Comparison of ENCODE assay signal across 25 cellular contexts in the genomic region with DNA sequence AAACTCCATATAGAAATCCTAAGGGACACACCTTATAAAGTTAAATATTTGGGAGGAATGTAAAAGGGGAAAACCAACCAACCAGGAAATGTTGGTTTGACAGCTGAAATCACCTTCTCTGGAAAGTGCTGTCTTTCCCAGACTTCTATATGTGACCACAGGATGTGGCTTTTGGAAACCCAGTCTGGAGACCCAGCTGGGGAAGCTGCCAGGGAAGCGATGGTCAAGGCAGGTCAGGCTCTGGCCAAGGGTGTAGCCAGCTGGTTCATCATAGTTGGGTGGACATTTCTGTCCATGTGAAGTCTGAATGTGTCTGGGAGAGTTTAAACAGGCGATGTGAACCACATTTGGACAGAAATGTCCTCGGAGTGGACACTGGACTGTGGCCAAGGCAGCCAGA.
DNase-seq lines count a peak whose midpoint lies in the region; ATAC-seq and TF ChIP-seq lines count a peak whose summit lies in the region.
"Had no signal": no experiment of that assay in that cellular context is flagged by ENCODE, and none has a peak within 500 bp of the region (broad histone marks: within the 10 kb centered on the region; RNA-seq: fewer than 3 reads in every experiment).

No MANE protein-coding gene starts in this region.

- H3K4me3 Mint-ChIP-seq in endodermal cell: no peak overlapping the region
- H3K4me3 Mint-ChIP-seq: activated naive CD4-positive, alpha-beta T cell treated with anti-CD3 and anti-CD28 coated beads, Interleukin-2, amount 10 ng/mL, durations not matched to agents 7 days and 5 days; activated T-cell treated with anti-CD3 and anti-CD28 coated beads, Interleukin-2, amount 50 U/mL, for 24 hours; CD4-positive, alpha-beta T cell; naive thymus-derived CD8-positive, alpha-beta T cell; stimulated activated memory B cell treated with anti-CD40 and anti-IgM and Interleukin-4, amounts not matched to agents 10 μg/mL and 1 μg/mL and 100 μg/mL, for 72 hours had no signal

- H3K4me3 ChIP-seq in endodermal cell (ENCODE audit: low read length) (no peak overlapping the region), osteoblast (ENCODE audit: insufficient read depth, low read length) (no peak overlapping the region), SK-N-SH (ENCODE audit: low read depth in 2 of 2, low read length in 1 of 2) (no peak overlapping the region), right lobe of liver (no peak overlapping the region), GM23248 (no peak overlapping the region)
- H3K4me3 ChIP-seq: coronary artery, testis had no signal

- ATAC-seq in GM21515 (IDR thresholded peaks at IDR 0.05; ENCODE audit: unreplicated experiment) (no peak), right lobe of liver (no peak)
- ATAC-seq: naive thymus-derived CD8-positive, alpha-beta T cell; Panc1; stimulated activated memory B cell treated with anti-CD40 and anti-IgM and Interleukin-4, amounts not matched to agents 10 μg/mL and 1 μg/mL and 100 μg/mL, for 72 hours had no signal

- H3K36me3 ChIP-seq in endodermal cell (ENCODE audit: control insufficient read depth, insufficient read depth, low read length) (peaks cover 7% of the 10 kb centered on the region), osteoblast (ENCODE audit: insufficient read depth, low read length) (no peaks in the 10 kb centered on the region), SK-N-SH (replicated peaks in 1 of 2; ENCODE audit: control insufficient read depth in 1 of 2, insufficient read depth in 2 of 2, low read length in 1 of 2) (peaks cover 7 to 29% of the 10 kb centered on the region in 2 experiments), right lobe of liver (no peaks in the 10 kb centered on the region), GM23248 (ENCODE audit: low read depth) (0 out of 2 replicates have a peak, but pooled peaks cover 7% of the 10 kb centered on the region)

- H3K27me3 ChIP-seq in endodermal cell (ENCODE audit: control insufficient read depth, insufficient read depth, low read length, poor library complexity, severe bottlenecking): no peaks in the 10 kb centered on the region
- H3K27me3 ChIP-seq in osteoblast (ENCODE audit: insufficient read depth, low read length): no peaks in the 10 kb centered on the region
- no peaks in the 10 kb centered on the region for H3K27me3 ChIP-seq in SK-N-SH (ENCODE audit: insufficient read depth)
- H3K27me3 ChIP-seq in right lobe of liver: no peaks in the 10 kb centered on the region
- H3K27me3 ChIP-seq in GM23248 (replicated peaks; ENCODE audit: insufficient read depth): no peaks in the 10 kb centered on the region
- H3K27me3 ChIP-seq: testis had no signal

- H3K9me2 ChIP-seq in SK-N-SH (no peaks in the 10 kb centered on the region), GM23248 (ENCODE audit: insufficient read depth) (no peaks in the 10 kb centered on the region)

- TF ChIP-seq CTCF in endodermal cell (conservative IDR thresholded peaks at IDR 0.05): no peak
- no peak for TF ChIP-seq CTCF in osteoblast (IDR thresholded peaks at IDR 0.05; ENCODE audit: extremely low read depth, low read depth, low read length)
- no peak for TF ChIP-seq CTCF in SK-N-SH (IDR thresholded peaks at IDR 0.05)
- TF ChIP-seq CTCF in right lobe of liver (IDR thresholded peaks at IDR 0.05): no peak

- H2AFZ ChIP-seq in osteoblast (ENCODE audit: low read length): no peak overlapping the region
- H2AFZ ChIP-seq in SK-N-SH (ENCODE audit: low read depth): no peak overlapping the region
- no peak overlapping the region for H2AFZ ChIP-seq in GM23248

- intact Hi-C loops in right lobe of liver (cut with DNase I): no loop called here

- peaks cover 4% of the 10 kb centered on the region for H3K4me1 ChIP-seq in endodermal cell (ENCODE audit: control insufficient read depth, insufficient read depth, low read length)
- H3K4me1 ChIP-seq in osteoblast (ENCODE audit: insufficient read depth, low read length): peaks cover 61% of the 10 kb centered on the region
- peaks cover 0 to 27% of the 10 kb centered on the region in 2 experiments; a peak in 2 of 4 replicates for H3K4me1 ChIP-seq in SK-N-SH (ENCODE audit: control insufficient read depth in 1 of 2, insufficient read depth in 2 of 2, low read depth in 1 of 2, low read length in 1 of 2)
- no peaks in the 10 kb centered on the region for H3K4me1 ChIP-seq in right lobe of liver
- peaks cover 43% of the 10 kb centered on the region for H3K4me1 ChIP-seq in GM23248 (ENCODE audit: insufficient read depth)

- H3K9me3 ChIP-seq in endodermal cell (ENCODE audit: control insufficient read depth, low read length): peaks cover 18% of the 10 kb centered on the region
- no peaks in the 10 kb centered on the region for H3K9me3 ChIP-seq in osteoblast (ENCODE audit: low read depth, low read length)
- no peaks in the 10 kb centered on the region for H3K9me3 ChIP-seq in SK-N-SH
- no peaks in the 10 kb centered on the region for H3K9me3 ChIP-seq in right lobe of liver
- no peaks in the 10 kb centered on the region for H3K9me3 ChIP-seq in GM23248 (ENCODE audit: low read depth)
- H3K9me3 ChIP-seq: testis had no signal

- H3F3A ChIP-seq in SK-N-SH (replicated peaks; ENCODE audit: insufficient read depth) (peaks cover 30% of the 10 kb centered on the region), GM23248 (ENCODE audit: insufficient read depth) (peaks cover 37% of the 10 kb centered on the region)

- POLR2A ChIA-PET in SK-N-SH (lab: Yijun Ruan, JAX): no interaction called here

- CTCF ChIA-PET in SK-N-SH (lab: Yijun Ruan, JAX): interaction anchor here (0.5 kb wide), 1 partner anchor 415 kb away, joined by 3 read pairs; no protein-coding TSS in a partner anchor

- H3K9ac ChIP-seq in endodermal cell (ENCODE audit: extremely low read depth, low read length, poor library complexity, severe bottlenecking) (no peak overlapping the region), SK-N-SH (no peak overlapping the region), GM23248 (no peak overlapping the region)
- H3K9ac ChIP-seq: KMS-11 had no signal

- peaks cover 24% of the 10 kb centered on the region for H3K4me1 Mint-ChIP-seq in endodermal cell
- H3K4me1 Mint-ChIP-seq: activated naive CD4-positive, alpha-beta T cell treated with anti-CD3 and anti-CD28 coated beads, Interleukin-2, amount 10 ng/mL, durations not matched to agents 7 days and 5 days; stimulated activated memory B cell treated with anti-CD40 and anti-IgM and Interleukin-4, amounts not matched to agents 10 μg/mL and 1 μg/mL and 100 μg/mL, for 72 hours had no signal

- H3K27ac ChIP-seq in endodermal cell (ENCODE audit: low read depth, low read length) (no peak overlapping the region), osteoblast (ENCODE audit: low read depth, low read length) (peak overlapping the region; percentile 88), SK-N-SH (ENCODE audit: low read depth in 2 of 2, low read length in 1 of 2) (no peak overlapping the region), right lobe of liver (no peak overlapping the region), GM23248 (no peak overlapping the region)
- H3K27ac ChIP-seq: KMS-11, testis had no signal

- H3K27ac Mint-ChIP-seq in endodermal cell: peak overlapping the region; percentile 49
- H3K27ac Mint-ChIP-seq: activated naive CD4-positive, alpha-beta T cell treated with anti-CD3 and anti-CD28 coated beads, Interleukin-2, amount 10 ng/mL, durations not matched to agents 7 days and 5 days; activated T-cell treated with anti-CD3 and anti-CD28 coated beads, Interleukin-2, amount 50 U/mL, for 24 hours; CD4-positive, alpha-beta T cell; naive thymus-derived CD8-positive, alpha-beta T cell; stimulated activated memory B cell treated with anti-CD40 and anti-IgM and Interleukin-4, amounts not matched to agents 10 μg/mL and 1 μg/mL and 100 μg/mL, for 72 hours had no signal

- H3K4me2 ChIP-seq in osteoblast (ENCODE audit: insufficient read depth, low read length) (no peak overlapping the region), SK-N-SH (no peak overlapping the region), GM23248 (ENCODE audit: unreplicated experiment) (no peak overlapping the region)
- H3K4me2 ChIP-seq: KMS-11 had no signal

- WGBS in endodermal cell (ENCODE audit: insufficient coverage in 1 of 2, insufficient read length in 1 of 2), 2 experiments: 92 to 93% methylated on average over 3 of the region's 3 CpGs
- 95% methylated on average over 3 of the region's 3 CpGs for WGBS in SK-N-SH (ENCODE audit: low lambda C conversion rate)
- WGBS in right lobe of liver (ENCODE audit: insufficient coverage, low coverage, low lambda C conversion rate, missing lambda C conversion rate): 76% methylated on average over 2 of the region's 3 CpGs
- 88 to 96% methylated on average over 3 of the region's 3 CpGs for WGBS in GM23248 (ENCODE audit: low coverage in 1 of 2, low lambda C conversion rate in 2 of 2, missing lambda C conversion rate in 2 of 2), 2 experiments

- no peak for TF ChIP-seq EP300 in SK-N-SH (IDR thresholded peaks at IDR 0.05; ENCODE audit: borderline replicate concordance in 1 of 2, low read depth in 1 of 2, low read length in 1 of 2)

- no peak for TF ChIP-seq POLR2A in right lobe of liver (IDR thresholded peaks at IDR 0.05)

- peak; percentile 85 for DNase-seq in EH (ENCODE audit: low read depth)
- peak; percentile 97 for DNase-seq in RPMI7951 (ENCODE audit: low read depth)
- DNase-seq in endodermal cell: no peak
- DNase-seq in osteoblast (ENCODE audit: insufficient read length, low spot score, missing footprints): no peak
- DNase-seq in SK-N-SH: no peak
- no peak for DNase-seq in right lobe of liver
- DNase-seq in GM23248: no peak
- DNase-seq: activated CD4-positive, CD25-positive, alpha-beta regulatory T cell treated with anti-CD3 and anti-CD28 coated beads, Interleukin-2, amount 50 U/mL, for 72 hours; activated naive CD4-positive, alpha-beta T cell treated with anti-CD3 and anti-CD28 coated beads, Interleukin-2, amount 10 ng/mL, durations not matched to agents 7 days and 5 days; activated T-cell treated with anti-CD3 and anti-CD28 coated beads, Interleukin-2, amount 50 U/mL, for 24 hours; anterior cingulate cortex; CD4-positive, alpha-beta T cell; H7; kidney; mammary epithelial cell; naive thymus-derived CD8-positive, alpha-beta T cell; NCI-H2029 treated with DMSO at 0.1 percent for 48 hours; NCI-H446; stimulated activated CD4-positive, alpha-beta T cell treated with anti-CD3 and anti-CD28 coated beads, Interleukin-1b, Interleukin-23, amount 100 ng/mL, for 48 hours; testis had no signal

- H4K20me1 ChIP-seq in osteoblast (ENCODE audit: insufficient read depth, low read length): no peaks in the 10 kb centered on the region
- H4K20me1 ChIP-seq in SK-N-SH (ENCODE audit: insufficient read depth): no peaks in the 10 kb centered on the region
- H4K20me1 ChIP-seq in GM23248 (ENCODE audit: insufficient read depth): no peaks in the 10 kb centered on the region

- TF ChIP-seq RAD21 in SK-N-SH (IDR thresholded peaks at IDR 0.05; ENCODE audit: low read length): no peak

- peaks cover 12% of the 10 kb centered on the region for H3K36me3 Mint-ChIP-seq in endodermal cell (ENCODE audit: low read depth)
- H3K36me3 Mint-ChIP-seq: activated naive CD4-positive, alpha-beta T cell treated with anti-CD3 and anti-CD28 coated beads, Interleukin-2, amount 10 ng/mL, durations not matched to agents 7 days and 5 days; stimulated activated memory B cell treated with anti-CD40 and anti-IgM and Interleukin-4, amounts not matched to agents 10 μg/mL and 1 μg/mL and 100 μg/mL, for 72 hours had no signal

- H3K9me3 Mint-ChIP-seq in endodermal cell: peaks cover 11% of the 10 kb centered on the region

- H3K79me2 ChIP-seq in osteoblast (ENCODE audit: insufficient read depth, low read length) (no peaks in the 10 kb centered on the region), SK-N-SH (ENCODE audit: insufficient read depth) (no peaks in the 10 kb centered on the region), GM23248 (ENCODE audit: insufficient read depth) (no peaks in the 10 kb centered on the region)

- in situ Hi-C loops in GM23248 (cut with MboI): no loop called here

- no peaks in the 10 kb centered on the region for H3K27me3 Mint-ChIP-seq in endodermal cell (ENCODE audit: insufficient read depth)

Comparison
In these comparisons a context has a peak if more than half of its experiments do, and no peak if none do; other contexts are left out.
1. DNase-seq: peak in EH (single experiment) and RPMI7951 (single experiment); none in endodermal cell (single experiment), osteoblast (single experiment), SK-N-SH (single experiment), right lobe of liver (0 of 3) and GM23248 (single experiment).